Comparison of ENCODE assay signal across 1 cellular context in the genomic region with DNA sequence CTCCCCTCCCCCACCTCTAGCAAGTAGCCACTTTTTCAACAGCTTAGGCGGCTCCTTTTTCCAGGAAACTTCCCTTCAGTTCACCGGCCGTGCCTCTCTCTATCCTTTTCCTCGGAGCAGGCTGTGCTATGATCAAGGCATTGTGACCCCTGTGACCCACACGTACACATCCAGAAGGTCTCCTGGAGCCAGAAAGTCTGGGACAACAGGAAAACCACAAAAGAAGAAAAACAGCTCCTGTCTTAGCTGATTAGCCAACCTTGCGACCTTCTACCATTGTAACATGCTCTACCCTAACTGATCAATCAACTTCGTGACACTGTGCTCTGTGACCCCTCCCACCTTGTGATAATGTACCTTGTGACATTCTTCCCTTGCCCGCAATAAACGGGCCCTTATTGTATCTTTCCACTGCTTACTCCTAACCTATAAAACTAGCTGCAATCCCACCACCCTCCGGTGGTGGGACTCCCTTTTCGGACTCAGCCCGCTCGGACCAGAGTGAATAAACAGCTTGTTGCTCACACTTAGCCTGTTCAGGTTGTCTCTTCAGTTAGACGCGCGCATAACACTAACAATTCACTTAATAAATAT.
TF ChIP-seq lines count a peak whose summit lies in the region.

No MANE protein-coding gene starts in this region.

TF ChIP-seq in K562, 482 proteins besides CTCF, POLR2A, EP300 and RAD21 (continued from another document and continues in another):
- TF ChIP-seq, protein P1, sequence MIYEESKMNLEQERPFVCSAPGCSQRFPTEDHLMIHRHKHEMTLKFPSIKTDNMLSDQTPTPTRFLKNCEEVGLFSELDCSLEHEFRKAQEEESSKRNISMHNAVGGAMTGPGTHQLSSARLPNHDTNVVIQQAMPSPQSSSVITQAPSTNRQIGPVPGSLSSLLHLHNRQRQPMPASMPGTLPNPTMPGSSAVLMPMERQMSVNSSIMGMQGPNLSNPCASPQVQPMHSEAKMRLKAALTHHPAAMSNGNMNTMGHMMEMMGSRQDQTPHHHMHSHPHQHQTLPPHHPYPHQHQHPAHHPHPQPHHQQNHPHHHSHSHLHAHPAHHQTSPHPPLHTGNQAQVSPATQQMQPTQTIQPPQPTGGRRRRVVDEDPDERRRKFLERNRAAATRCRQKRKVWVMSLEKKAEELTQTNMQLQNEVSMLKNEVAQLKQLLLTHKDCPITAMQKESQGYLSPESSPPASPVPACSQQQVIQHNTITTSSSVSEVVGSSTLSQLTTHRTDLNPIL (CRISPR knock-in tag; IDR thresholded peaks at IDR 0.05): no peak
- peak; percentile 92 for TF ChIP-seq MTA1 (IDR thresholded peaks at IDR 0.05; ENCODE audit: borderline replicate concordance)
- no peak for TF ChIP-seq ZNF695 (CRISPR knock-in tag; IDR thresholded peaks at IDR 0.05)
- TF ChIP-seq ZNF408 (CRISPR knock-in tag; IDR thresholded peaks at IDR 0.05; ENCODE audit: low read depth): no peak
- no peak for TF ChIP-seq RFX7 (CRISPR knock-in tag; IDR thresholded peaks at IDR 0.05)
- TF ChIP-seq TEAD2 (tag; IDR thresholded peaks at IDR 0.05): no peak; the same call in 1 of the 2 replicates
- TF ChIP-seq, protein P2, sequence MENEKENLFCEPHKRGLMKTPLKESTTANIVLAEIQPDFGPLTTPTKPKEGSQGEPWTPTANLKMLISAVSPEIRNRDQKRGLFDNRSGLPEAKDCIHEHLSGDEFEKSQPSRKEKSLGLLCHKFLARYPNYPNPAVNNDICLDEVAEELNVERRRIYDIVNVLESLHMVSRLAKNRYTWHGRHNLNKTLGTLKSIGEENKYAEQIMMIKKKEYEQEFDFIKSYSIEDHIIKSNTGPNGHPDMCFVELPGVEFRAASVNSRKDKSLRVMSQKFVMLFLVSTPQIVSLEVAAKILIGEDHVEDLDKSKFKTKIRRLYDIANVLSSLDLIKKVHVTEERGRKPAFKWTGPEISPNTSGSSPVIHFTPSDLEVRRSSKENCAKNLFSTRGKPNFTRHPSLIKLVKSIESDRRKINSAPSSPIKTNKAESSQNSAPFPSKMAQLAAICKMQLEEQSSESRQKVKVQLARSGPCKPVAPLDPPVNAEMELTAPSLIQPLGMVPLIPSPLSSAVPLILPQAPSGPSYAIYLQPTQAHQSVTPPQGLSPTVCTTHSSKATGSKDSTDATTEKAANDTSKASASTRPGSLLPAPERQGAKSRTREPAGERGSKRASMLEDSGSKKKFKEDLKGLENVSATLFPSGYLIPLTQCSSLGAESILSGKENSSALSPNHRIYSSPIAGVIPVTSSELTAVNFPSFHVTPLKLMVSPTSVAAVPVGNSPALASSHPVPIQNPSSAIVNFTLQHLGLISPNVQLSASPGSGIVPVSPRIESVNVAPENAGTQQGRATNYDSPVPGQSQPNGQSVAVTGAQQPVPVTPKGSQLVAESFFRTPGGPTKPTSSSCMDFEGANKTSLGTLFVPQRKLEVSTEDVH (IDR thresholded peaks at IDR 0.05; ENCODE audit: low read depth, partially characterized antibody): peak; percentile 53
- peak; percentile 90 for TF ChIP-seq FOXP1 (CRISPR knock-in tag; IDR thresholded peaks at IDR 0.05)
- TF ChIP-seq TFAM (CRISPR knock-in tag; conservative IDR thresholded peaks at IDR 0.05): no peak
- TF ChIP-seq, protein P3, sequence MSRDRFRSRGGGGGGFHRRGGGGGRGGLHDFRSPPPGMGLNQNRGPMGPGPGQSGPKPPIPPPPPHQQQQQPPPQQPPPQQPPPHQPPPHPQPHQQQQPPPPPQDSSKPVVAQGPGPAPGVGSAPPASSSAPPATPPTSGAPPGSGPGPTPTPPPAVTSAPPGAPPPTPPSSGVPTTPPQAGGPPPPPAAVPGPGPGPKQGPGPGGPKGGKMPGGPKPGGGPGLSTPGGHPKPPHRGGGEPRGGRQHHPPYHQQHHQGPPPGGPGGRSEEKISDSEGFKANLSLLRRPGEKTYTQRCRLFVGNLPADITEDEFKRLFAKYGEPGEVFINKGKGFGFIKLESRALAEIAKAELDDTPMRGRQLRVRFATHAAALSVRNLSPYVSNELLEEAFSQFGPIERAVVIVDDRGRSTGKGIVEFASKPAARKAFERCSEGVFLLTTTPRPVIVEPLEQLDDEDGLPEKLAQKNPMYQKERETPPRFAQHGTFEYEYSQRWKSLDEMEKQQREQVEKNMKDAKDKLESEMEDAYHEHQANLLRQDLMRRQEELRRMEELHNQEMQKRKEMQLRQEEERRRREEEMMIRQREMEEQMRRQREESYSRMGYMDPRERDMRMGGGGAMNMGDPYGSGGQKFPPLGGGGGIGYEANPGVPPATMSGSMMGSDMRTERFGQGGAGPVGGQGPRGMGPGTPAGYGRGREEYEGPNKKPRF (IDR thresholded peaks at IDR 0.05; ENCODE audit: low read depth, low read length): no peak
- TF ChIP-seq, protein P4, sequence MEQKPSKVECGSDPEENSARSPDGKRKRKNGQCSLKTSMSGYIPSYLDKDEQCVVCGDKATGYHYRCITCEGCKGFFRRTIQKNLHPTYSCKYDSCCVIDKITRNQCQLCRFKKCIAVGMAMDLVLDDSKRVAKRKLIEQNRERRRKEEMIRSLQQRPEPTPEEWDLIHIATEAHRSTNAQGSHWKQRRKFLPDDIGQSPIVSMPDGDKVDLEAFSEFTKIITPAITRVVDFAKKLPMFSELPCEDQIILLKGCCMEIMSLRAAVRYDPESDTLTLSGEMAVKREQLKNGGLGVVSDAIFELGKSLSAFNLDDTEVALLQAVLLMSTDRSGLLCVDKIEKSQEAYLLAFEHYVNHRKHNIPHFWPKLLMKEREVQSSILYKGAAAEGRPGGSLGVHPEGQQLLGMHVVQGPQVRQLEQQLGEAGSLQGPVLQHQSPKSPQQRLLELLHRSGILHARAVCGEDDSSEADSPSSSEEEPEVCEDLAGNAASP (IDR thresholded peaks at IDR 0.05): no peak
- TF ChIP-seq, protein P5, sequence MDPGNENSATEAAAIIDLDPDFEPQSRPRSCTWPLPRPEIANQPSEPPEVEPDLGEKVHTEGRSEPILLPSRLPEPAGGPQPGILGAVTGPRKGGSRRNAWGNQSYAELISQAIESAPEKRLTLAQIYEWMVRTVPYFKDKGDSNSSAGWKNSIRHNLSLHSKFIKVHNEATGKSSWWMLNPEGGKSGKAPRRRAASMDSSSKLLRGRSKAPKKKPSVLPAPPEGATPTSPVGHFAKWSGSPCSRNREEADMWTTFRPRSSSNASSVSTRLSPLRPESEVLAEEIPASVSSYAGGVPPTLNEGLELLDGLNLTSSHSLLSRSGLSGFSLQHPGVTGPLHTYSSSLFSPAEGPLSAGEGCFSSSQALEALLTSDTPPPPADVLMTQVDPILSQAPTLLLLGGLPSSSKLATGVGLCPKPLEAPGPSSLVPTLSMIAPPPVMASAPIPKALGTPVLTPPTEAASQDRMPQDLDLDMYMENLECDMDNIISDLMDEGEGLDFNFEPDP (CRISPR knock-in tag; IDR thresholded peaks at IDR 0.05): no peak
- TF ChIP-seq SP1 (CRISPR knock-in tag; IDR thresholded peaks at IDR 0.05): peak; percentile 75
- TF ChIP-seq ZNF41 (CRISPR knock-in tag; conservative IDR thresholded peaks at IDR 0.05): no peak
- peak in 1 of 2 experiments; percentile 59; a peak in 2 of 4 replicates for TF ChIP-seq MAZ (CRISPR knock-in tag; conservative IDR thresholded peaks at IDR 0.05 in 1 of 2, IDR thresholded peaks at IDR 0.05 in 1 of 2)
- no peak for TF ChIP-seq ZBTB8A (IDR thresholded peaks at IDR 0.05; ENCODE audit: partially characterized antibody)
- no peak for TF ChIP-seq RHOXF2B (CRISPR knock-in tag; conservative IDR thresholded peaks at IDR 0.05)
- TF ChIP-seq PHB2 (IDR thresholded peaks at IDR 0.05; ENCODE audit: low read depth): peak; percentile 21; the same call in 1 of the 2 replicates
- no peak for TF ChIP-seq HDAC8 (tag; IDR thresholded peaks at IDR 0.05)
- TF ChIP-seq YY1 (IDR thresholded peaks at IDR 0.05; ENCODE audit: borderline replicate concordance in 1 of 3, control insufficient read depth in 1 of 3, extremely low read depth in 1 of 3, insufficient read depth in 3 of 3, insufficient read length in 1 of 3, insufficient replicate concordance in 2 of 3, low read depth in 1 of 3, low read length in 2 of 3): peak; percentile 9 to 48 (median 12)
- TF ChIP-seq, protein P6, sequence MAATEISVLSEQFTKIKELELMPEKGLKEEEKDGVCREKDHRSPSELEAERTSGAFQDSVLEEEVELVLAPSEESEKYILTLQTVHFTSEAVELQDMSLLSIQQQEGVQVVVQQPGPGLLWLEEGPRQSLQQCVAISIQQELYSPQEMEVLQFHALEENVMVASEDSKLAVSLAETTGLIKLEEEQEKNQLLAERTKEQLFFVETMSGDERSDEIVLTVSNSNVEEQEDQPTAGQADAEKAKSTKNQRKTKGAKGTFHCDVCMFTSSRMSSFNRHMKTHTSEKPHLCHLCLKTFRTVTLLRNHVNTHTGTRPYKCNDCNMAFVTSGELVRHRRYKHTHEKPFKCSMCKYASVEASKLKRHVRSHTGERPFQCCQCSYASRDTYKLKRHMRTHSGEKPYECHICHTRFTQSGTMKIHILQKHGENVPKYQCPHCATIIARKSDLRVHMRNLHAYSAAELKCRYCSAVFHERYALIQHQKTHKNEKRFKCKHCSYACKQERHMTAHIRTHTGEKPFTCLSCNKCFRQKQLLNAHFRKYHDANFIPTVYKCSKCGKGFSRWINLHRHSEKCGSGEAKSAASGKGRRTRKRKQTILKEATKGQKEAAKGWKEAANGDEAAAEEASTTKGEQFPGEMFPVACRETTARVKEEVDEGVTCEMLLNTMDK (IDR thresholded peaks at IDR 0.05; ENCODE audit: borderline replicate concordance, insufficient read depth, low read depth, low read length, poor library complexity, severe bottlenecking): no peak
- TF ChIP-seq PPARD (CRISPR knock-in tag; IDR thresholded peaks at IDR 0.05): no peak
- TF ChIP-seq HNRNPH1 (optimal IDR thresholded peaks at IDR 0.05; ENCODE audit: low read depth, low read length): no peak
- no peak for TF ChIP-seq ARHGAP35 (IDR thresholded peaks at IDR 0.05; ENCODE audit: partially characterized antibody)
- no peak for TF ChIP-seq HMG20A (CRISPR knock-in tag; conservative IDR thresholded peaks at IDR 0.05)
- no peak for TF ChIP-seq SIX5 (IDR thresholded peaks at IDR 0.05; ENCODE audit: borderline replicate concordance in 1 of 2, insufficient read depth in 1 of 2, low read depth in 1 of 2, low read length in 2 of 2)
- peak; percentile 99 for TF ChIP-seq SOX6 (IDR thresholded peaks at IDR 0.05)
- no peak for TF ChIP-seq KAT2B (IDR thresholded peaks at IDR 0.05; ENCODE audit: low read depth, low read length)
- TF ChIP-seq ZNF445 (CRISPR knock-in tag; IDR thresholded peaks at IDR 0.05; ENCODE audit: low read depth): no peak
- TF ChIP-seq ZNF282 (CRISPR knock-in tag; IDR thresholded peaks at IDR 0.05): no peak
- TF ChIP-seq SMAD1 (IDR thresholded peaks at IDR 0.05; ENCODE audit: low read depth, low read length, partially characterized antibody): peak; percentile 32
- TF ChIP-seq, protein P7, sequence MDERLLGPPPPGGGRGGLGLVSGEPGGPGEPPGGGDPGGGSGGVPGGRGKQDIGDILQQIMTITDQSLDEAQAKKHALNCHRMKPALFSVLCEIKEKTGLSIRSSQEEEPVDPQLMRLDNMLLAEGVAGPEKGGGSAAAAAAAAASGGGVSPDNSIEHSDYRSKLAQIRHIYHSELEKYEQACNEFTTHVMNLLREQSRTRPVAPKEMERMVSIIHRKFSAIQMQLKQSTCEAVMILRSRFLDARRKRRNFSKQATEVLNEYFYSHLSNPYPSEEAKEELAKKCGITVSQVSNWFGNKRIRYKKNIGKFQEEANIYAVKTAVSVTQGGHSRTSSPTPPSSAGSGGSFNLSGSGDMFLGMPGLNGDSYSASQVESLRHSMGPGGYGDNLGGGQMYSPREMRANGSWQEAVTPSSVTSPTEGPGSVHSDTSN (CRISPR knock-in tag; IDR thresholded peaks at IDR 0.05; ENCODE audit: low read depth): no peak
- TF ChIP-seq, protein P7 (tag; conservative IDR thresholded peaks at IDR 0.05; ENCODE audit: low read depth): peak; percentile 97
- TF ChIP-seq, protein P8, sequence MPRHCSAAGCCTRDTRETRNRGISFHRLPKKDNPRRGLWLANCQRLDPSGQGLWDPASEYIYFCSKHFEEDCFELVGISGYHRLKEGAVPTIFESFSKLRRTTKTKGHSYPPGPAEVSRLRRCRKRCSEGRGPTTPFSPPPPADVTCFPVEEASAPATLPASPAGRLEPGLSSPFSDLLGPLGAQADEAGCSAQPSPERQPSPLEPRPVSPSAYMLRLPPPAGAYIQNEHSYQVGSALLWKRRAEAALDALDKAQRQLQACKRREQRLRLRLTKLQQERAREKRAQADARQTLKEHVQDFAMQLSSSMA (CRISPR knock-in tag; IDR thresholded peaks at IDR 0.05): no peak
- TF ChIP-seq, protein P9, sequence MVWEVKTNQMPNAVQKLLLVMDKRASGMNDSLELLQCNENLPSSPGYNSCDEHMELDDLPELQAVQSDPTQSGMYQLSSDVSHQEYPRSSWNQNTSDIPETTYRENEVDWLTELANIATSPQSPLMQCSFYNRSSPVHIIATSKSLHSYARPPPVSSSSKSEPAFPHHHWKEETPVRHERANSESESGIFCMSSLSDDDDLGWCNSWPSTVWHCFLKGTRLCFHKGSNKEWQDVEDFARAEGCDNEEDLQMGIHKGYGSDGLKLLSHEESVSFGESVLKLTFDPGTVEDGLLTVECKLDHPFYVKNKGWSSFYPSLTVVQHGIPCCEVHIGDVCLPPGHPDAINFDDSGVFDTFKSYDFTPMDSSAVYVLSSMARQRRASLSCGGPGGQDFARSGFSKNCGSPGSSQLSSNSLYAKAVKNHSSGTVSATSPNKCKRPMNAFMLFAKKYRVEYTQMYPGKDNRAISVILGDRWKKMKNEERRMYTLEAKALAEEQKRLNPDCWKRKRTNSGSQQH (CRISPR knock-in tag; IDR thresholded peaks at IDR 0.05): no peak
- TF ChIP-seq, protein P10, sequence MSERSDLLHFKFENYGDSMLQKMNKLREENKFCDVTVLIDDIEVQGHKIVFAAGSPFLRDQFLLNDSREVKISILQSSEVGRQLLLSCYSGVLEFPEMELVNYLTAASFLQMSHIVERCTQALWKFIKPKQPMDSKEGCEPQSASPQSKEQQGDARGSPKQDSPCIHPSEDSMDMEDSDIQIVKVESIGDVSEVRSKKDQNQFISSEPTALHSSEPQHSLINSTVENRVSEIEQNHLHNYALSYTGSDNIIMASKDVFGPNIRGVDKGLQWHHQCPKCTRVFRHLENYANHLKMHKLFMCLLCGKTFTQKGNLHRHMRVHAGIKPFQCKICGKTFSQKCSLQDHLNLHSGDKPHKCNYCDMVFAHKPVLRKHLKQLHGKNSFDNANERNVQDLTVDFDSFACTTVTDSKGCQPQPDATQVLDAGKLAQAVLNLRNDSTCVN (CRISPR knock-in tag; IDR thresholded peaks at IDR 0.05): no peak
- TF ChIP-seq ZNF764 (CRISPR knock-in tag; IDR thresholded peaks at IDR 0.05; ENCODE audit: low read depth): peak; percentile 7; the same call in 1 of the 2 replicates
- TF ChIP-seq, protein P11, sequence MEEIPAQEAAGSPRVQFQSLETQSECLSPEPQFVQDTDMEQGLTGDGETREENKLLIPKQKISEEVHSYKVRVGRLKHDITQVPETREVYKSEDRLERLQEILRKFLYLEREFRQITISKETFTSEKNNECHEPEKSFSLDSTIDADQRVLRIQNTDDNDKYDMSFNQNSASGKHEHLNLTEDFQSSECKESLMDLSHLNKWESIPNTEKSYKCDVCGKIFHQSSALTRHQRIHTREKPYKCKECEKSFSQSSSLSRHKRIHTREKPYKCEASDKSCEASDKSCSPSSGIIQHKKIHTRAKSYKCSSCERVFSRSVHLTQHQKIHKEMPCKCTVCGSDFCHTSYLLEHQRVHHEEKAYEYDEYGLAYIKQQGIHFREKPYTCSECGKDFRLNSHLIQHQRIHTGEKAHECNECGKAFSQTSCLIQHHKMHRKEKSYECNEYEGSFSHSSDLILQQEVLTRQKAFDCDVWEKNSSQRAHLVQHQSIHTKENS (CRISPR knock-in tag; IDR thresholded peaks at IDR 0.05): no peak
